8 cellular contexts compared by ENCODE assay signal in genomic region chr2:224646242-224646846, GRCh38.
DNase-seq lines count a peak whose midpoint lies in the region; ATAC-seq and TF ChIP-seq lines count a peak whose summit lies in the region.

No MANE protein-coding gene starts in this region.

- intact Hi-C loops in heart right ventricle (cut with DNase I) (loop anchor here in 6 of 10 donors (1.0 to 10.0 kb wide), 5 partner anchors 128 to 289 kb away; no protein-coding TSS in a partner anchor), cardiac septum (cut with DNase I) (loop anchor here (10.0 kb wide), 1 partner anchor 192 kb away; no protein-coding TSS in a partner anchor)

- ATAC-seq in heart right ventricle (no peak), HG03457 (IDR thresholded peaks at IDR 0.05; ENCODE audit: unreplicated experiment) (no peak)
- ATAC-seq in effector memory CD8-positive, alpha-beta T cell (replicated peaks), result peak; percentile 29

- no peaks in the 10 kb centered on the region for H3K36me3 ChIP-seq in heart right ventricle

- H3K4me1 ChIP-seq in heart right ventricle, result no peaks in the 10 kb centered on the region

- no peaks in the 10 kb centered on the region for H3K36me3 Mint-ChIP-seq in effector memory CD8-positive, alpha-beta T cell (ENCODE audit: insufficient read depth)
- H3K36me3 Mint-ChIP-seq in osteocyte (ENCODE audit: unreplicated experiment), result no peaks in the 10 kb centered on the region

- no peak overlapping the region for H3K27ac Mint-ChIP-seq in effector memory CD8-positive, alpha-beta T cell
- H3K27ac Mint-ChIP-seq in osteocyte (ENCODE audit: unreplicated experiment), result no peak overlapping the region

- H3K27ac ChIP-seq in heart right ventricle, result no peak overlapping the region

- no peak overlapping the region for H3K4me3 ChIP-seq in heart right ventricle

- H3K4me3 Mint-ChIP-seq in effector memory CD8-positive, alpha-beta T cell, result no peak overlapping the region
- H3K4me3 Mint-ChIP-seq in osteocyte (ENCODE audit: unreplicated experiment), result no peak overlapping the region

- TF ChIP-seq CTCF in heart right ventricle (IDR thresholded peaks at IDR 0.05) (peak in 7 of 9 donors; percentile 38 to 67 (median 49)), osteocyte (IDR thresholded peaks at IDR 0.05) (peak; percentile 74)

- H3K27me3 Mint-ChIP-seq in effector memory CD8-positive, alpha-beta T cell, result peaks cover 7 to 22% of the 10 kb centered on the region in 2 donors
- peaks cover 24% of the 10 kb centered on the region for H3K27me3 Mint-ChIP-seq in osteocyte (ENCODE audit: unreplicated experiment)

- H3K9me3 ChIP-seq in heart right ventricle, result no peaks in the 10 kb centered on the region

- peaks cover 0 to 8% (median 5%) of the 10 kb centered on the region in 7 donors for H3K27me3 ChIP-seq in heart right ventricle

- peaks cover 0 to 6% of the 10 kb centered on the region in 2 donors for H3K4me1 Mint-ChIP-seq in effector memory CD8-positive, alpha-beta T cell (ENCODE audit: low read depth in 2 of 2)
- no peaks in the 10 kb centered on the region for H3K4me1 Mint-ChIP-seq in osteocyte (ENCODE audit: unreplicated experiment)

- no peak for DNase-seq in heart right ventricle
- no peak for DNase-seq in cardiac septum (ENCODE audit: low spot score)
- peak; percentile 14 for DNase-seq in H4 (ENCODE audit: low spot score)
- peak; percentile 10 for DNase-seq in NCI-H774 (lab: John Stamatoyannopoulos, UW)
- peak in 1 of 3 experiments; percentile 11 for DNase-seq in effector memory CD8-positive, alpha-beta T cell
- no peak for DNase-seq in osteocyte (ENCODE audit: extremely low spot score, unreplicated experiment)
- DNase-seq in ureter (ENCODE audit: low spot score), result no peak

- WGBS in heart right ventricle, 2 donors, result 54% methylated on average over 9 of the region's 9 CpGs

- H3K9me3 Mint-ChIP-seq in effector memory CD8-positive, alpha-beta T cell, result no peaks in the 10 kb centered on the region
- no peaks in the 10 kb centered on the region for H3K9me3 Mint-ChIP-seq in osteocyte (ENCODE audit: unreplicated experiment)

Comparison
In these comparisons a context has a peak if more than half of its experiments do, and no peak if none do; other contexts are left out.
1. DNase-seq: peak in H4 (single experiment) and NCI-H774 (single experiment); none in heart right ventricle (0 of 2), cardiac septum (single experiment), osteocyte (single experiment) and ureter (single experiment).